In the genomic region with DNA sequence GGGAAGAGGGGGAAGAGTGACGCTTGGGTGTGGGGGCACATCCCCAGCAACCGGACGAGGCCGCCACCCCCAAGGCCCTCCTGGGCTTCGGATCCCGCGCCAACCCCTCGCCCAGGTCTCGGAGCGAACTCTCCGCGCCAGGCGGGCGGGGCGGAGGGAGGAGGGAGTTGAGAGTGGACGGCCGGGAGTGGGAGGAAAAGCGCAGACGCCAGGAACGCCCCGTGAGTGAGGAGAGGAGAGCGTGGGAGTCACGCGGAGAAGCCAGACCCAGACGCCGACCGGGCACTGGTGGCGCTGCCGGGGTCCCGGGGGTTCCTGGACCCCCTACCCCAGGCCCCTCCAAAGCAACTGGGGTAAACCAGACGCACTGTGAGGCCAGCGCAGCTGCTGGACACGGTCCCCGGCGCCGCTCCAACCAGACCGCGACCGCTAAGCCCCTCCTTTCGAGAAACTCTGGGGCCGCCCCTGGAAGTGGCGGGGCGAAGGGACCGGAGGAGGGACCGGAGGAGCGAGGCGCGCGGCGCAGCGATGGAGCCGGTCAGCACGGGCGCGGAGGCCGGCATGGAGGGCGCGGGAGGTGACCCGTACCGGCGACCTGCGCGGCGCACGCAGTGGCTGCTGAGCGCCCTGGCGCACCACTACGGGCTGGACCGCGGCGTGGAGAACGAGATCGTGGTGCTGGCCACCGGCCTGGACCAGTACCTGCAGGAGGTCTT, we compare ENCODE assay signal across 8 cellular contexts. TPM values are rescaled to one million over a fixed set of nuclear protein-coding genes. Genes with fewer than 3 reads are reported as not detected.
DNase-seq lines count a peak whose midpoint lies in the region; ATAC-seq and TF ChIP-seq lines count a peak whose summit lies in the region.

A gene with protein sequence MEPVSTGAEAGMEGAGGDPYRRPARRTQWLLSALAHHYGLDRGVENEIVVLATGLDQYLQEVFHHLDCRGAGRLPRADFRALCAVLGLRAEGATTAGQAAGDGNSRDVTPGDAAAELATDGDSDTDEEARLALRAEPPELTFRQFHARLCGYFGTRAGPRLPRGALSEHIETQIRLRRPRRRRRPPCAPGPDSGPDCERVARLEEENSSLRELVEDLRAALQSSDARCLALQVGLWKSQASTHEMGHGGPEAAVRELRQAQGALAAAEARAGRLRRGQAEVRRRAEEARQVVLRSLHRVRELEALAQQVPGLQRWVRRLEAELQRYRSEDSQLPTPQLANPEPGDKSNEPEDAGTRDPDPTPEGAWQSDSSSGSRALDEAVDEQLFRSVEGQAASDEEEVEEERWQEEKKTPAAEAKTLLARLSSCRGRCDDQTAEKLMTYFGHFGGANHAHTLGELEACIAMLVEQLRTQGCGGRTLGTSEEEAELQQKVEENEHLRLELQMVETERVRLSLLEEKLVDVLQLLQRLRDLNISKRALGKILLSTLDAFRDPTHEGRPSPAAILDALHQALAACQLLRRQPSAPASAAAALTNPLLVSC (plus strand): TSS at position 204 of the 716 bp plus-strand sequence. CDS start 325 bp downstream, at position 529.

- no peak within 1 kb of the TSS for H3K27ac ChIP-seq in naive thymus-derived CD4-positive, alpha-beta T cell (ENCODE audit: low read depth, low read length)

- peaks cover 22% of the 10 kb centered on the region for H3K27me3 Mint-ChIP-seq in endothelial cell (ENCODE audit: unreplicated experiment)
- peaks cover 13 to 59% (median 24%) of the 10 kb centered on the region in 5 donors for H3K27me3 Mint-ChIP-seq in naive thymus-derived CD4-positive, alpha-beta T cell

- intact Hi-C loops in naive thymus-derived CD4-positive, alpha-beta T cell (cut with micrococcal nuclease) = no loop called here

- H3K4me3 ChIP-seq in NT2/D1 (ENCODE audit: insufficient read length, low read depth) = peak within 1 kb of the TSS; percentile 59
- H3K4me3 ChIP-seq in naive thymus-derived CD4-positive, alpha-beta T cell (ENCODE audit: low read length) = peak within 1 kb of the TSS; percentile 29

- no peak for ATAC-seq in naive thymus-derived CD4-positive, alpha-beta T cell
- no peak for ATAC-seq in GM18511 (IDR thresholded peaks at IDR 0.05; ENCODE audit: unreplicated experiment)

- no peaks in the 10 kb centered on the region for H3K9me3 ChIP-seq in NT2/D1 (ENCODE audit: insufficient read depth, low read length)
- H3K9me3 ChIP-seq in naive thymus-derived CD4-positive, alpha-beta T cell (ENCODE audit: control insufficient read depth in 2 of 3, low read length in 3 of 3) = no peaks in the 10 kb centered on the region

- DNase-seq in CD1c-positive myeloid dendritic cell (ENCODE audit: extremely low spot score) (peak; percentile 49), NT2/D1 (ENCODE audit: low read depth, low spot score) (no peak), endothelial cell (ENCODE audit: low spot score) (peak; percentile 65), cerebellar nuclear complex (lab: John Stamatoyannopoulos, UW) (no peak), AML-193 (lab: John Stamatoyannopoulos, UW) (no peak), NCI-H526 treated with DMSO at 0.1 percent for 48 hours (lab: John Stamatoyannopoulos, UW) (no peak)
- DNase-seq in naive thymus-derived CD4-positive, alpha-beta T cell = peak in 1 of 9 donors; percentile 41

- CTCF ChIA-PET in naive thymus-derived CD4-positive, alpha-beta T cell (lab: Charles Lee) = interaction anchor here (7.3 kb wide), 1 partner anchor 14 kb away, joined by 117 read pairs; no protein-coding TSS in a partner anchor

- H3K27ac Mint-ChIP-seq in endothelial cell (ENCODE audit: unreplicated experiment) = peak within 1 kb of the TSS; percentile 39
- H3K27ac Mint-ChIP-seq in naive thymus-derived CD4-positive, alpha-beta T cell = peak within 1 kb of the TSS in 2 of 9 donors; percentile 19 to 32

- no peak for TF ChIP-seq CTCF in endothelial cell (IDR thresholded peaks at IDR 0.05; ENCODE audit: unreplicated experiment)

- peak within 1 kb of the TSS; percentile 68 for H3K9ac ChIP-seq in NT2/D1 (ENCODE audit: insufficient read length, low read depth)

- peak within 1 kb of the TSS; percentile 90 for H3K4me3 Mint-ChIP-seq in endothelial cell (ENCODE audit: unreplicated experiment)
- H3K4me3 Mint-ChIP-seq in naive thymus-derived CD4-positive, alpha-beta T cell = peak within 1 kb of the TSS; percentile 56 to 84 (median 74)

- peaks cover 17% of the 10 kb centered on the region for H3K36me3 Mint-ChIP-seq in endothelial cell (ENCODE audit: low read depth, unreplicated experiment)
- peaks cover 0 to 3% (median 0%) of the 10 kb centered on the region in 5 donors for H3K36me3 Mint-ChIP-seq in naive thymus-derived CD4-positive, alpha-beta T cell

- H3K27me3 ChIP-seq in NT2/D1 (ENCODE audit: insufficient read depth, insufficient read length) = peaks cover 75% of the 10 kb centered on the region
- peaks cover 5 to 8% of the 10 kb centered on the region in 2 donors for H3K27me3 ChIP-seq in naive thymus-derived CD4-positive, alpha-beta T cell (ENCODE audit: control insufficient read depth in 2 of 2, insufficient read depth in 2 of 2, low read length in 2 of 2)

- H3K4me1 ChIP-seq in NT2/D1 (ENCODE audit: insufficient read depth, insufficient read length) = peaks cover 14% of the 10 kb centered on the region
- H3K4me1 ChIP-seq in naive thymus-derived CD4-positive, alpha-beta T cell (ENCODE audit: control insufficient read depth in 2 of 2, insufficient read depth in 2 of 2, low read length in 2 of 2) = peaks cover 5 to 37% of the 10 kb centered on the region in 2 donors

- no peaks in the 10 kb centered on the region for H3K36me3 ChIP-seq in NT2/D1 (ENCODE audit: insufficient read depth, insufficient read length, low read length)
- H3K36me3 ChIP-seq in naive thymus-derived CD4-positive, alpha-beta T cell (ENCODE audit: control insufficient read depth in 2 of 3, insufficient read depth in 3 of 3, low read length in 3 of 3) = no peaks in the 10 kb centered on the region

- H3K9me3 Mint-ChIP-seq in endothelial cell (ENCODE audit: unreplicated experiment) = no peaks in the 10 kb centered on the region
- no peaks in the 10 kb centered on the region for H3K9me3 Mint-ChIP-seq in naive thymus-derived CD4-positive, alpha-beta T cell

- H3K4me1 Mint-ChIP-seq in endothelial cell (ENCODE audit: unreplicated experiment) = peaks cover 48% of the 10 kb centered on the region
- peaks cover 31 to 70% (median 60%) of the 10 kb centered on the region in 7 donors for H3K4me1 Mint-ChIP-seq in naive thymus-derived CD4-positive, alpha-beta T cell

- POLR2A ChIA-PET in naive thymus-derived CD4-positive, alpha-beta T cell (lab: Charles Lee) = interaction anchor here (1.0 to 14.6 kb wide), 3 partner anchors 11 to 120 kb away, joined by 8 to 236 read pairs (median 41); a partner anchor contains a TSS

RNA-seq across cellular contexts. Expression of the gene that starts here (rescaled TPM):
- total RNA-seq in endothelial cell (ENCODE audit: unreplicated experiment) = 15.9 TPM
- under 1 TPM in 4 of 5 experiments, not detected in 1; 0.07 to 0.24 (median 0.18) TPM for total RNA-seq in naive thymus-derived CD4-positive, alpha-beta T cell
- under 1 TPM; 0.24 to 0.27 TPM for polyA plus RNA-seq in naive thymus-derived CD4-positive, alpha-beta T cell

Comparison
In these comparisons a context has a peak if more than half of its experiments do, and no peak if none do; other contexts are left out.
1. RNA of the gene that starts here (total RNA-seq): 15.9 TPM in endothelial cell (single experiment); 0.07 to 0.24 TPM in naive thymus-derived CD4-positive, alpha-beta T cell; every median in the first group is over 10 times any median in the second.
2. DNase-seq: peak in CD1c-positive myeloid dendritic cell (single experiment) and endothelial cell (single experiment); none in NT2/D1 (single experiment), cerebellar nuclear complex (0 of 2), AML-193 (0 of 2) and NCI-H526 treated with DMSO at 0.1 percent for 48 hours (single experiment).